31 cellular contexts compared by ENCODE assay signal in genomic region chr3:126545544-126545943, GRCh38. TPM values are rescaled to one million over a fixed set of nuclear protein-coding genes. Genes with fewer than 3 reads are reported as not detected.
DNase-seq lines count a peak whose midpoint lies in the region; ATAC-seq and TF ChIP-seq lines count a peak whose summit lies in the region.
"Had no signal": no experiment of that assay in that cellular context is flagged by ENCODE, and none has a peak within 500 bp of the region (broad histone marks: within the 10 kb centered on the region; RNA-seq: fewer than 3 reads in every experiment).

No MANE protein-coding gene starts in this region.

- H3K9me3 ChIP-seq in H9 (ENCODE audit: control insufficient read depth, low read depth, low read length) (no peaks in the 10 kb centered on the region), endodermal cell (ENCODE audit: control insufficient read depth, low read length) (no peaks in the 10 kb centered on the region)
- H3K9me3 ChIP-seq: psoas muscle had no signal

- peaks cover 16% of the 10 kb centered on the region for H3K27me3 Mint-ChIP-seq in activated naive CD8-positive, alpha-beta T cell treated with anti-CD3 and anti-CD28 coated beads, Interleukin-2, amount 10 ng/mL, durations not matched to agents 7 days and 5 days
- peaks cover 4% of the 10 kb centered on the region for H3K27me3 Mint-ChIP-seq in activated naive CD8-positive, alpha-beta T cell treated with anti-CD3 and anti-CD28 coated beads for 36 hours
- H3K27me3 Mint-ChIP-seq in H9 (ENCODE audit: low read depth) (peaks cover 11% of the 10 kb centered on the region), endodermal cell (ENCODE audit: insufficient read depth) (peaks cover 11% of the 10 kb centered on the region)

- H2AK5ac ChIP-seq in H9 (ENCODE audit: insufficient read length, low read length) = no peak overlapping the region

- POLR2A ChIA-PET in activated naive CD8-positive, alpha-beta T cell treated with anti-CD3 and anti-CD28 coated beads, Interleukin-2, amount 10 ng/mL, durations not matched to agents 7 days and 5 days (lab: Charles Lee) = no interaction called here

- no peaks in the 10 kb centered on the region for H3K9me3 Mint-ChIP-seq in activated naive CD8-positive, alpha-beta T cell treated with anti-CD3 and anti-CD28 coated beads, Interleukin-2, amount 10 ng/mL, durations not matched to agents 7 days and 5 days
- no peaks in the 10 kb centered on the region for H3K9me3 Mint-ChIP-seq in activated naive CD8-positive, alpha-beta T cell treated with anti-CD3 and anti-CD28 coated beads for 36 hours
- H3K9me3 Mint-ChIP-seq in H9 (no peaks in the 10 kb centered on the region), endodermal cell (peaks cover 1% of the 10 kb centered on the region)
- H3K9me3 Mint-ChIP-seq: activated naive CD4-positive, alpha-beta T cell treated with anti-CD3 and anti-CD28 coated beads for 36 hours; CD8-positive, alpha-beta T cell; memory B cell had no signal

- H3K79me1 ChIP-seq in H9 (ENCODE audit: insufficient read depth, low read depth, low read length, poor library complexity, severe bottlenecking) = no peaks in the 10 kb centered on the region

- H3K79me2 ChIP-seq in H9 (ENCODE audit: insufficient read depth, low read length) = no peaks in the 10 kb centered on the region

- peak; percentile 4 for DNase-seq in activated naive CD8-positive, alpha-beta T cell treated with anti-CD3 and anti-CD28 coated beads, Interleukin-2, amount 10 ng/mL, durations not matched to agents 7 days and 5 days
- DNase-seq in activated naive CD8-positive, alpha-beta T cell treated with anti-CD3 and anti-CD28 coated beads for 36 hours = no peak
- DNase-seq in H9 = peak; percentile 17
- peak; percentile 31 for DNase-seq in endodermal cell
- peak; percentile 29 for DNase-seq in posterior vena cava (ENCODE audit: low spot score)
- no peak for DNase-seq in COLO668 (lab: John Stamatoyannopoulos, UW; ENCODE audit: unreplicated experiment)
- no peak for DNase-seq in ureter (ENCODE audit: low spot score)
- no peak for DNase-seq in GM10266 (ENCODE audit: extremely low spot score)
- DNase-seq: activated CD4-positive, alpha-beta T cell treated with anti-CD3 and anti-CD28 coated beads for 48 hours; activated naive CD4-positive, alpha-beta T cell treated with anti-CD3 and anti-CD28 coated beads for 36 hours; amygdala; DMS79; effector memory CD4-positive, alpha-beta T cell; erythroblast; GF-D8; kidney glomerular epithelial cell; NCI-H1436; NCI-H2107; NCI-H446; NCI-H774; small intestine; stimulated activated CD4-positive, alpha-beta T cell treated with anti-CD3 and anti-CD28 coated beads, Interleukin-2, amount 100 ng/mL, for 24 hours; trophoblast cell had no signal

- H3K27ac ChIP-seq in H9 (ENCODE audit: insufficient read length, low read depth, low read length) = no peak overlapping the region
- no peak overlapping the region for H3K27ac ChIP-seq in endodermal cell (ENCODE audit: low read depth, low read length)
- H3K27ac ChIP-seq: HL-60, psoas muscle, RWPE1 had no signal

- H3K9ac ChIP-seq in H9 (ENCODE audit: extremely low read depth, insufficient read length, low read length) (no peak overlapping the region), endodermal cell (ENCODE audit: extremely low read depth, low read length, poor library complexity, severe bottlenecking) (no peak overlapping the region)

- H4K8ac ChIP-seq in H9 (replicated peaks; ENCODE audit: insufficient read length, low read depth, low read length) = no peak overlapping the region

- no peaks in the 10 kb centered on the region for H3K36me3 ChIP-seq in endodermal cell (ENCODE audit: control insufficient read depth, insufficient read depth, low read length)

- H2BK15ac ChIP-seq in H9 (ENCODE audit: low read depth, low read length) = no peak overlapping the region

- no peaks in the 10 kb centered on the region for H4K20me1 ChIP-seq in H9 (ENCODE audit: control insufficient read depth, insufficient read depth, insufficient read length)

- H3K4me2 ChIP-seq in H9 (ENCODE audit: insufficient read depth, insufficient read length, low read length) = no peak overlapping the region

- peaks cover 3% of the 10 kb centered on the region for H3K4me1 Mint-ChIP-seq in activated naive CD8-positive, alpha-beta T cell treated with anti-CD3 and anti-CD28 coated beads, Interleukin-2, amount 10 ng/mL, durations not matched to agents 7 days and 5 days
- H3K4me1 Mint-ChIP-seq in activated naive CD8-positive, alpha-beta T cell treated with anti-CD3 and anti-CD28 coated beads for 36 hours = peaks cover 4% of the 10 kb centered on the region
- peaks cover 30 to 44% of the 10 kb centered on the region in 2 experiments for H3K4me1 Mint-ChIP-seq in H9
- peaks cover 31% of the 10 kb centered on the region for H3K4me1 Mint-ChIP-seq in endodermal cell

- H3K36me3 Mint-ChIP-seq in activated naive CD8-positive, alpha-beta T cell treated with anti-CD3 and anti-CD28 coated beads, Interleukin-2, amount 10 ng/mL, durations not matched to agents 7 days and 5 days = no peaks in the 10 kb centered on the region
- no peaks in the 10 kb centered on the region for H3K36me3 Mint-ChIP-seq in activated naive CD8-positive, alpha-beta T cell treated with anti-CD3 and anti-CD28 coated beads for 36 hours
- H3K36me3 Mint-ChIP-seq in H9 (ENCODE audit: insufficient read depth in 1 of 3, low read depth in 3 of 3) (no peaks in the 10 kb centered on the region; a peak in 1 of 7 replicates), endodermal cell (ENCODE audit: low read depth) (no peaks in the 10 kb centered on the region)
- H3K36me3 Mint-ChIP-seq: CD8-positive, alpha-beta T cell; memory B cell had no signal

- no peak overlapping the region for H3K14ac ChIP-seq in H9 (ENCODE audit: insufficient read depth, low read length)

- H3K27ac Mint-ChIP-seq in activated naive CD8-positive, alpha-beta T cell treated with anti-CD3 and anti-CD28 coated beads, Interleukin-2, amount 10 ng/mL, durations not matched to agents 7 days and 5 days = no peak overlapping the region
- no peak overlapping the region for H3K27ac Mint-ChIP-seq in activated naive CD8-positive, alpha-beta T cell treated with anti-CD3 and anti-CD28 coated beads for 36 hours
- H3K27ac Mint-ChIP-seq in H9 = no peak overlapping the region
- no peak overlapping the region for H3K27ac Mint-ChIP-seq in endodermal cell
- H3K27ac Mint-ChIP-seq: activated naive CD4-positive, alpha-beta T cell treated with anti-CD3 and anti-CD28 coated beads for 36 hours; CD8-positive, alpha-beta T cell; memory B cell had no signal

- intact Hi-C loops in posterior vena cava (cut with DNase I) = no loop called here

- no peak overlapping the region for H3K18ac ChIP-seq in H9 (ENCODE audit: insufficient read length, low read depth, low read length)

- TF ChIP-seq CTCF in H9 (conservative IDR thresholded peaks at IDR 0.05) (no peak), endodermal cell (conservative IDR thresholded peaks at IDR 0.05) (no peak), GM10266 (IDR thresholded peaks at IDR 0.05; ENCODE audit: control insufficient read depth, insufficient read depth, low read depth, missing control alignments) (no peak)

- no peak overlapping the region for H4K5ac ChIP-seq in H9 (ENCODE audit: insufficient read length, low read depth, low read length)

- no peak overlapping the region for H3K23ac ChIP-seq in H9 (ENCODE audit: insufficient read length, low read depth, low read length)

- H2BK5ac ChIP-seq in H9 (ENCODE audit: insufficient read length, low read length) = no peak overlapping the region

- H3K4me3 ChIP-seq in endodermal cell (ENCODE audit: low read length) = no peak overlapping the region
- H3K4me3 ChIP-seq: psoas muscle had no signal

- no peak for ATAC-seq in activated naive CD8-positive, alpha-beta T cell treated with anti-CD3 and anti-CD28 coated beads, Interleukin-2, amount 10 ng/mL, durations not matched to agents 7 days and 5 days (ENCODE audit: low read depth)
- ATAC-seq: CD8-positive, alpha-beta T cell; psoas muscle had no signal

- no peak overlapping the region for H2BK12ac ChIP-seq in H9 (ENCODE audit: insufficient read length, low read depth, low read length)

- no peak overlapping the region for H3K4me3 Mint-ChIP-seq in activated naive CD8-positive, alpha-beta T cell treated with anti-CD3 and anti-CD28 coated beads, Interleukin-2, amount 10 ng/mL, durations not matched to agents 7 days and 5 days
- H3K4me3 Mint-ChIP-seq in activated naive CD8-positive, alpha-beta T cell treated with anti-CD3 and anti-CD28 coated beads for 36 hours = no peak overlapping the region
- H3K4me3 Mint-ChIP-seq in H9 (no peak overlapping the region), endodermal cell (no peak overlapping the region)
- H3K4me3 Mint-ChIP-seq: activated naive CD4-positive, alpha-beta T cell treated with anti-CD3 and anti-CD28 coated beads for 36 hours; CD8-positive, alpha-beta T cell; memory B cell had no signal

- no peak overlapping the region for H4K91ac ChIP-seq in H9 (ENCODE audit: insufficient read length, low read depth, low read length)

- no peak overlapping the region for H3T11ph ChIP-seq in H9 (ENCODE audit: low read length)

- H2AFZ ChIP-seq in H9 (ENCODE audit: low read length) = no peak overlapping the region

- H2BK20ac ChIP-seq in H9 (ENCODE audit: low read depth, low read length, poor library complexity, severe bottlenecking) = no peak overlapping the region

- WGBS in H9 (ENCODE audit: extremely low coverage, insufficient read length, low lambda C conversion rate) = no CpG with 5 or more reads among the region's 5 CpGs
- WGBS in endodermal cell (ENCODE audit: insufficient coverage in 1 of 2, insufficient read length in 1 of 2), 2 experiments = 86 to 88% methylated on average over 5 of the region's 5 CpGs

- H3K56ac ChIP-seq in H9 (ENCODE audit: insufficient read length, low read depth, low read length) = no peak overlapping the region

- no peak overlapping the region for H2BK120ac ChIP-seq in H9 (ENCODE audit: low read depth, low read length, poor library complexity, severe bottlenecking)

- H3K27me3 ChIP-seq in H9 (ENCODE audit: insufficient read depth, low read length) (no peaks in the 10 kb centered on the region), endodermal cell (ENCODE audit: control insufficient read depth, insufficient read depth, low read length, poor library complexity, severe bottlenecking) (no peaks in the 10 kb centered on the region)

- peaks cover 4% of the 10 kb centered on the region; the same call in 1 of the 2 replicates for H3K4me1 ChIP-seq in H9 (ENCODE audit: insufficient read depth, low read length)
- H3K4me1 ChIP-seq in endodermal cell (ENCODE audit: control insufficient read depth, insufficient read depth, low read length) = peaks cover 12% of the 10 kb centered on the region

- H3K4ac ChIP-seq in H9 (ENCODE audit: low read depth, low read length) = no peak overlapping the region

- H3K23me2 ChIP-seq in H9 (ENCODE audit: insufficient read length, low read depth, low read length, poor library complexity, severe bottlenecking) = no peaks in the 10 kb centered on the region

RNA-seq across cellular contexts. Expression of gene C3orf22, which starts 13.2 kb away (rescaled TPM):
- total RNA-seq in activated naive CD8-positive, alpha-beta T cell treated with anti-CD3 and anti-CD28 coated beads, Interleukin-2, amount 10 ng/mL, durations not matched to agents 7 days and 5 days = not detected
- not detected for total RNA-seq in activated naive CD8-positive, alpha-beta T cell treated with anti-CD3 and anti-CD28 coated beads for 36 hours
- total RNA-seq in H9 (2021) = not detected in 2 replicates
- total RNA-seq in endodermal cell = not detected
- polyA plus RNA-seq in endodermal cell (2013, experiment 1 of 2) = not detected
- not detected for polyA plus RNA-seq in endodermal cell (2013, experiment 2 of 2)
- not detected for total RNA-seq in posterior vena cava
- not detected for total RNA-seq in ureter
- total RNA-seq: A673; activated CD8-positive, alpha-beta memory T cell treated with anti-CD3 and anti-CD28 coated beads for 36 hours; activated naive CD4-positive, alpha-beta T cell treated with anti-CD3 and anti-CD28 coated beads for 36 hours; CD8-positive, alpha-beta T cell; T-helper 2 cell treated with Interferon-gamma antibody and Interleukin-4, amounts not matched to agents 100 ng/mL and 5 ng/mL, for 36 hours had no signal
- polyA plus RNA-seq: psoas muscle, small intestine had no signal

RNA-seq across cellular contexts. Expression of gene CHST13, which starts 21.6 kb away (rescaled TPM):
- under 1 TPM in 1 of 2 experiments, not detected in 1; 0.28 TPM for total RNA-seq in activated naive CD8-positive, alpha-beta T cell treated with anti-CD3 and anti-CD28 coated beads, Interleukin-2, amount 10 ng/mL, durations not matched to agents 7 days and 5 days
- not detected for total RNA-seq in activated naive CD8-positive, alpha-beta T cell treated with anti-CD3 and anti-CD28 coated beads for 36 hours
- total RNA-seq in H9 (2021) (0.85 and 0.99 TPM in 2 replicates), endodermal cell (1 to 10 TPM; 1.6 to 6.7 TPM), posterior vena cava (under 1 TPM; 0.86 to 0.88 TPM), ureter (not detected)
- 0.64 TPM for polyA plus RNA-seq in endodermal cell (2013, experiment 1 of 2)
- polyA plus RNA-seq in endodermal cell (2013, experiment 2 of 2) = 0.37 TPM
- total RNA-seq: A673; activated CD8-positive, alpha-beta memory T cell treated with anti-CD3 and anti-CD28 coated beads for 36 hours; activated naive CD4-positive, alpha-beta T cell treated with anti-CD3 and anti-CD28 coated beads for 36 hours; CD8-positive, alpha-beta T cell; T-helper 2 cell treated with Interferon-gamma antibody and Interleukin-4, amounts not matched to agents 100 ng/mL and 5 ng/mL, for 36 hours had no signal

RNA-seq across cellular contexts. Expression of gene UROC1, which starts 28.0 kb away (rescaled TPM):
- total RNA-seq in activated naive CD8-positive, alpha-beta T cell treated with anti-CD3 and anti-CD28 coated beads, Interleukin-2, amount 10 ng/mL, durations not matched to agents 7 days and 5 days = not detected
- total RNA-seq in activated naive CD8-positive, alpha-beta T cell treated with anti-CD3 and anti-CD28 coated beads for 36 hours = not detected
- not detected in 2 replicates for total RNA-seq in H9 (2021)
- total RNA-seq in endodermal cell = not detected
- not detected for polyA plus RNA-seq in endodermal cell (2013, experiment 1 of 2)
- polyA plus RNA-seq in endodermal cell (2013, experiment 2 of 2) = not detected
- not detected for total RNA-seq in posterior vena cava
- total RNA-seq in ureter = not detected
- total RNA-seq: A673; activated CD8-positive, alpha-beta memory T cell treated with anti-CD3 and anti-CD28 coated beads for 36 hours; activated naive CD4-positive, alpha-beta T cell treated with anti-CD3 and anti-CD28 coated beads for 36 hours; CD8-positive, alpha-beta T cell; T-helper 2 cell treated with Interferon-gamma antibody and Interleukin-4, amounts not matched to agents 100 ng/mL and 5 ng/mL, for 36 hours had no signal

Comparison
In these comparisons a context has a peak if more than half of its experiments do, and no peak if none do; other contexts are left out.
1. DNase-seq: peak in activated naive CD8-positive, alpha-beta T cell treated with anti-CD3 and anti-CD28 coated beads, Interleukin-2, amount 10 ng/mL, durations not matched to agents 7 days and 5 days (single experiment), H9 (single experiment), endodermal cell (single experiment) and posterior vena cava (single experiment); none in activated naive CD8-positive, alpha-beta T cell treated with anti-CD3 and anti-CD28 coated beads for 36 hours (single experiment), COLO668 (single experiment), ureter (single experiment) and GM10266 (single experiment).